10 cellular contexts compared by ENCODE assay signal in the genomic region with DNA sequence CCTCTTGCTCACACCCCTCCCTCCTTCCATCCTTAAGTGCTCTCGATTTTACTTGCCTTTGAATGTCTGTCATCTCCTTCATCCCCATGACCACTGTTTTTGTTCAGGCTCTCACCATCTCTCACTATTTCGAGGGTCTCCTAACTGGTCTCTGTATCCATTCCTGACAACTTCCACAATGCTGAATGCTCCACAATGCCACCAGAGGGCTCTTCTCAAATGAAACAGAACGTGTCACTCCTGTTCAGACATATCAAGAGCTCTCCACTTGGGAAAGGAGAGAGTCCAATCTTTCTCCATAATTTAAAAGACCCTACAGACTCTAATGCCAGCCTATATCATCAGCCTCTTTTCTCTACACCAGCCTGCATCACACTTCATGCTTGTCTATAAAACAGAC. TPM values are rescaled to one million over a fixed set of nuclear protein-coding genes. Genes with fewer than 3 reads are reported as not detected.
DNase-seq lines count a peak whose midpoint lies in the region; ATAC-seq and TF ChIP-seq lines count a peak whose summit lies in the region.
"Had no signal": no experiment of that assay in that cellular context is flagged by ENCODE, and none has a peak within 500 bp of the region (broad histone marks: within the 10 kb centered on the region; RNA-seq: fewer than 3 reads in every experiment).

No MANE protein-coding gene starts in this region.

- no peaks in the 10 kb centered on the region for H3K79me2 ChIP-seq in neural progenitor cell (ENCODE audit: low read depth)

- H3K4me1 Mint-ChIP-seq in neural progenitor cell = no peaks in the 10 kb centered on the region
- H3K4me1 Mint-ChIP-seq in activated CD4-positive, alpha-beta T cell treated with anti-CD3 and anti-CD28 coated beads, Interleukin-2, amount 10 ng/mL, durations not matched to agents 24 days and 14 days = no peaks in the 10 kb centered on the region

- ATAC-seq in HG02678 (IDR thresholded peaks at IDR 0.05; ENCODE audit: unreplicated experiment) (no peak), HG03378 (IDR thresholded peaks at IDR 0.05; ENCODE audit: unreplicated experiment) (no peak)

- no peak overlapping the region for H3K27ac Mint-ChIP-seq in neural progenitor cell
- no peak overlapping the region for H3K27ac Mint-ChIP-seq in activated CD4-positive, alpha-beta T cell treated with anti-CD3 and anti-CD28 coated beads, Interleukin-2, amount 10 ng/mL, durations not matched to agents 24 days and 14 days

- no peaks in the 10 kb centered on the region for H3K36me3 Mint-ChIP-seq in neural progenitor cell
- H3K36me3 Mint-ChIP-seq in activated CD4-positive, alpha-beta T cell treated with anti-CD3 and anti-CD28 coated beads, Interleukin-2, amount 10 ng/mL, durations not matched to agents 24 days and 14 days (ENCODE audit: low read depth) = no peaks in the 10 kb centered on the region

- H2AFZ ChIP-seq in neural progenitor cell (replicated peaks) = no peak overlapping the region

- H3K9me3 Mint-ChIP-seq in neural progenitor cell = no peaks in the 10 kb centered on the region
- H3K9me3 Mint-ChIP-seq in activated CD4-positive, alpha-beta T cell treated with anti-CD3 and anti-CD28 coated beads, Interleukin-2, amount 10 ng/mL, durations not matched to agents 24 days and 14 days = no peaks in the 10 kb centered on the region

- H3K36me3 ChIP-seq in neural progenitor cell = no peaks in the 10 kb centered on the region
- H3K36me3 ChIP-seq: breast epithelium had no signal

- intact Hi-C loops in activated CD4-positive, alpha-beta T cell treated with anti-CD3 and anti-CD28 coated beads, Interleukin-2, amount 10 ng/mL, durations not matched to agents 24 days and 14 days (cut with micrococcal nuclease) = no loop called here

- no peak overlapping the region for H3K4me3 ChIP-seq in GM12865 (ENCODE audit: low read depth, low read length)
- no peak overlapping the region for H3K4me3 ChIP-seq in LNCaP clone FGC (ENCODE audit: low read depth, low read length)
- H3K4me3 ChIP-seq in cardiac fibroblast (replicated peaks in 1 of 2; ENCODE audit: low read depth in 2 of 2, low read length in 2 of 2) = no peak overlapping the region
- no peak overlapping the region for H3K4me3 ChIP-seq in neural progenitor cell
- H3K4me3 ChIP-seq: breast epithelium had no signal

- H3K27me3 Mint-ChIP-seq in neural progenitor cell (ENCODE audit: insufficient read depth, low read depth) = no peaks in the 10 kb centered on the region
- no peaks in the 10 kb centered on the region for H3K27me3 Mint-ChIP-seq in activated CD4-positive, alpha-beta T cell treated with anti-CD3 and anti-CD28 coated beads, Interleukin-2, amount 10 ng/mL, durations not matched to agents 24 days and 14 days

- H3F3A ChIP-seq in neural progenitor cell (ENCODE audit: low read depth) = peaks cover 18% of the 10 kb centered on the region

- H3K27ac ChIP-seq in neural progenitor cell = no peak overlapping the region
- H3K27ac ChIP-seq: breast epithelium had no signal

- no peak overlapping the region for H3K4me2 ChIP-seq in neural progenitor cell

- H3K4me3 Mint-ChIP-seq in neural progenitor cell = no peak overlapping the region
- no peak overlapping the region for H3K4me3 Mint-ChIP-seq in activated CD4-positive, alpha-beta T cell treated with anti-CD3 and anti-CD28 coated beads, Interleukin-2, amount 10 ng/mL, durations not matched to agents 24 days and 14 days

- H3K27me3 ChIP-seq in neural progenitor cell = no peaks in the 10 kb centered on the region
- H3K27me3 ChIP-seq: breast epithelium had no signal

- H4K20me1 ChIP-seq in neural progenitor cell (ENCODE audit: low read depth) = no peaks in the 10 kb centered on the region

- no peaks in the 10 kb centered on the region for H3K4me1 ChIP-seq in neural progenitor cell
- H3K4me1 ChIP-seq: breast epithelium had no signal

- no peak for DNase-seq in GM12865 (ENCODE audit: low read depth)
- DNase-seq in LNCaP clone FGC (ENCODE audit: low read depth) = no peak
- DNase-seq in cardiac fibroblast (ENCODE audit: low read depth in 2 of 2) = peak; percentile 54 to 58
- DNase-seq in neural progenitor cell (ENCODE audit: low spot score) = peak; percentile 43
- DNase-seq in activated CD4-positive, alpha-beta T cell treated with anti-CD3 and anti-CD28 coated beads, Interleukin-2, amount 10 ng/mL, durations not matched to agents 24 days and 14 days = no peak
- DNase-seq: hypothalamus; stimulated activated naive CD4-positive, alpha-beta T cell treated with Interleukin-2 at 50 U/mL for 16 hours had no signal

- H3K9ac ChIP-seq in neural progenitor cell = no peak overlapping the region

- TF ChIP-seq CTCF in GM12865 (IDR thresholded peaks at IDR 0.05; ENCODE audit: insufficient read depth, low read depth, low read length, missing control alignments) = peak; percentile 20
- TF ChIP-seq CTCF in LNCaP clone FGC (IDR thresholded peaks at IDR 0.05; ENCODE audit: control insufficient read depth, extremely low read depth, insufficient read depth) = peak; percentile 49
- TF ChIP-seq CTCF in cardiac fibroblast (IDR thresholded peaks at IDR 0.05; ENCODE audit: low read depth, low read length) = peak; percentile 62
- TF ChIP-seq CTCF in neural progenitor cell (IDR thresholded peaks at IDR 0.05) = peak; percentile 50

- H3K9me3 ChIP-seq in neural progenitor cell (ENCODE audit: low read depth) = no peaks in the 10 kb centered on the region
- H3K9me3 ChIP-seq: breast epithelium had no signal

RNA-seq across cellular contexts. Expression of a gene that starts 9.0 kb away (rescaled TPM):
- total RNA-seq in neural progenitor cell (ENCODE audit: low replicate concordance) = not detected in 2 replicates
- not detected in 2 replicates for total RNA-seq in activated CD4-positive, alpha-beta T cell treated with anti-CD3 and anti-CD28 coated beads, Interleukin-2, amount 10 ng/mL, durations not matched to agents 24 days and 14 days
- total RNA-seq: breast epithelium had no signal

Comparison
In these comparisons a context has a peak if more than half of its experiments do, and no peak if none do; other contexts are left out.
1. DNase-seq: peak in cardiac fibroblast (2 of 2) and neural progenitor cell (single experiment); none in GM12865 (single experiment), LNCaP clone FGC (single experiment) and activated CD4-positive, alpha-beta T cell treated with anti-CD3 and anti-CD28 coated beads, Interleukin-2, amount 10 ng/mL, durations not matched to agents 24 days and 14 days (single experiment).
2. Peak in every context shown above with its lines, with median percentiles within 50 percentile points of each other: CTCF ChIP-seq.